8 cellular contexts compared by ENCODE assay signal in genomic region chr5:50667653-50668403, GRCh38. TPM values are rescaled to one million over a fixed set of nuclear protein-coding genes. Genes with fewer than 3 reads are reported as not detected.
DNase-seq lines count a peak whose midpoint lies in the region; ATAC-seq and TF ChIP-seq lines count a peak whose summit lies in the region.

No MANE protein-coding gene starts in this region.

- H3K36me3 Mint-ChIP-seq in dendritic cell treated with granulocyte-macrophage colony-stimulating factor and Interleukin-4, amounts not matched to agents 40 ng/mL and 50 ng/mL, for 4 days (ENCODE audit: low read depth) = peaks cover 20% of the 10 kb centered on the region

- H3K4me1 ChIP-seq in lung (ENCODE audit: control insufficient read depth in 2 of 2, insufficient read depth in 2 of 2, low read length in 2 of 2) = peaks cover 0 to 2% of the 10 kb centered on the region in 2 donors

- no peaks in the 10 kb centered on the region for H3K27me3 Mint-ChIP-seq in dendritic cell treated with granulocyte-macrophage colony-stimulating factor and Interleukin-4, amounts not matched to agents 40 ng/mL and 50 ng/mL, for 4 days

- H3K27me3 ChIP-seq in lung (ENCODE audit: control insufficient read depth, insufficient read depth) = no peaks in the 10 kb centered on the region

- H3K27ac ChIP-seq in lung (ENCODE audit: low read depth in 1 of 2, low read length in 1 of 2) = peak overlapping the region; percentile 66 to 92

- peak overlapping the region; percentile 95 for H3K27ac Mint-ChIP-seq in dendritic cell treated with granulocyte-macrophage colony-stimulating factor and Interleukin-4, amounts not matched to agents 40 ng/mL and 50 ng/mL, for 4 days

- DNase-seq in NCI-H1092 (lab: John Stamatoyannopoulos, UW) (peak; percentile 36), lung (ENCODE audit: low spot score) (peak; percentile 71), NCI-H446 treated with DMSO at 0.1 percent for 48 hours (lab: John Stamatoyannopoulos, UW) (no peak)
- DNase-seq in activated CD4-positive, alpha-beta T cell treated with anti-CD3 and anti-CD28 coated beads for 4 hours = peak; percentile 87
- peak; percentile 82 for DNase-seq in stimulated activated CD8-positive, alpha-beta memory T cell treated with anti-CD3 and anti-CD28 coated beads, Interleukin-12 subunit alpha, Interleukin-12 subunit beta, amount 100 ng/mL, for 4 hours (ENCODE audit: low read depth)

- H3K4me3 ChIP-seq in lung = peak overlapping the region; percentile 58

- no peaks in the 10 kb centered on the region for H3K36me3 ChIP-seq in lung (ENCODE audit: control insufficient read depth in 2 of 2, insufficient read depth in 2 of 2, low read length in 2 of 2)

- intact Hi-C loops in dendritic cell treated with granulocyte-macrophage colony-stimulating factor and Interleukin-4, amounts not matched to agents 40 ng/mL and 50 ng/mL, for 4 days (cut with micrococcal nuclease) = loop anchor here (5.0 to 10.0 kb wide), 4 partner anchors 53 to 226 kb away; partner anchors contain the start of gene EMB

- H3K4me1 Mint-ChIP-seq in dendritic cell treated with granulocyte-macrophage colony-stimulating factor and Interleukin-4, amounts not matched to agents 40 ng/mL and 50 ng/mL, for 4 days (ENCODE audit: low read depth) = peaks cover 49% of the 10 kb centered on the region

- peak overlapping the region; percentile 94 for H3K4me3 Mint-ChIP-seq in dendritic cell treated with granulocyte-macrophage colony-stimulating factor and Interleukin-4, amounts not matched to agents 40 ng/mL and 50 ng/mL, for 4 days

- ATAC-seq in GM18502 (IDR thresholded peaks at IDR 0.05; ENCODE audit: poor library complexity, unreplicated experiment) (peak; percentile 92), HG02588 (IDR thresholded peaks at IDR 0.05; ENCODE audit: unreplicated experiment) (peak; percentile 83), lung (ENCODE audit: insufficient read depth, low FRiP score) (peak; percentile 75)

- 0 to 1% methylated on average over 43 of the region's 43 CpGs for WGBS in lung, 2 donors

- TF ChIP-seq CTCF in lung (IDR thresholded peaks at IDR 0.05; ENCODE audit: control extremely low read depth, extremely low read depth) = no peak

- H3K9me3 ChIP-seq in lung (ENCODE audit: control insufficient read depth in 2 of 2, insufficient read depth in 1 of 2, low read length in 1 of 2) = no peaks in the 10 kb centered on the region

- H3K9me3 Mint-ChIP-seq in dendritic cell treated with granulocyte-macrophage colony-stimulating factor and Interleukin-4, amounts not matched to agents 40 ng/mL and 50 ng/mL, for 4 days = no peaks in the 10 kb centered on the region

RNA-seq across cellular contexts. Expression of gene PARP8, which starts 1.4 kb away (rescaled TPM):
- total RNA-seq in lung = 10 to 100 TPM; 33.3 to 59.4 TPM
- polyA plus RNA-seq in lung = 10 to 100 TPM; 11.6 to 17.2 TPM
